ENCODE assay signal across 8 cellular contexts in the genomic region with DNA sequence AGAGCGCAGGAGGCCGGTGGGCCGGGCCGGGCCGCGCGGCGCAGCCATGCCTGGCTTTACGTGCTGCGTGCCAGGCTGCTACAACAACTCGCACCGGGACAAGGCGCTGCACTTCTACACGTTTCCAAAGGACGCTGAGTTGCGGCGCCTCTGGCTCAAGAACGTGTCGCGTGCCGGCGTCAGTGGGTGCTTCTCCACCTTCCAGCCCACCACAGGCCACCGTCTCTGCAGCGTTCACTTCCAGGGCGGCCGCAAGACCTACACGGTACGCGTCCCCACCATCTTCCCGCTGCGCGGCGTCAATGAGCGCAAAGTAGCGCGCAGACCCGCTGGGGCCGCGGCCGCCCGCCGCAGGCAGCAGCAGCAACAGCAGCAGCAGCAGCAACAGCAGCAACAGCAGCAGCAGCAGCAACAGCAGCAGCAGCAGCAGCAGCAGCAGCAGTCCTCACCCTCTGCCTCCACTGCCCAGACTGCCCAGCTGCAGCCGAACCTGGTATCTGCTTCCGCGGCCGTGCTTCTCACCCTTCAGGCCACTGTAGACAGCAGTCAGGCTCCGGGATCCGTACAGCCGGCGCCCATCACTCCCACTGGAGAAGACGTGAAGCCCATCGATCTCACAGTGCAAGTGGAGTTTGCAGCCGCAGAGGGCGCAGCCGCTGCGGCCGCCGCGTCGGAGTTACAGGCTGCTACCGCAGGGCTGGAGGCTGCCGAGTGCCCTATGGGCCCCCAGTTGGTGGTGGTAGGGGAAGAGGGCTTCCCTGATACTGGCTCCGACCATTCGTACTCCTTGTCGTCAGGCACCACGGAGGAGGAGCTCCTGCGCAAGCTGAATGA. TPM values are rescaled to one million over a fixed set of nuclear protein-coding genes. Genes with fewer than 3 reads are reported as not detected.
DNase-seq lines count a peak whose midpoint lies in the region; ATAC-seq and TF ChIP-seq lines count a peak whose summit lies in the region.

No MANE protein-coding gene starts in this region.

- H3K4me3 ChIP-seq in AG04449 (ENCODE audit: low read depth, low read length) (peak overlapping the region; percentile 97), tibial nerve (peak overlapping the region; percentile 51 to 100 (median 72))

- POLR2A ChIA-PET in AG04449 (lab: Yijun Ruan, JAX) = no interaction called here

- H3K4me1 ChIP-seq in tibial nerve = peaks cover 0 to 45% (median 40%) of the 10 kb centered on the region in 4 donors

- TF ChIP-seq EP300 in tibial nerve (IDR thresholded peaks at IDR 0.05) = no peak

- no peaks in the 10 kb centered on the region for H3K9me3 ChIP-seq in tibial nerve

- ATAC-seq in GM18511 (IDR thresholded peaks at IDR 0.05; ENCODE audit: unreplicated experiment) = peak; percentile 14
- peak; percentile 2 for ATAC-seq in HG03103 (IDR thresholded peaks at IDR 0.05; ENCODE audit: low read depth, unreplicated experiment)
- ATAC-seq in omental fat pad (ENCODE audit: low FRiP score) = peak; percentile 14

- CTCF ChIA-PET in AG04449 (lab: Yijun Ruan, JAX) = interaction anchor here (1.1 to 4.3 kb wide), 6 partner anchors 9 to 86 kb away, joined by 3 to 21 read pairs (median 6); partner anchors contain the start of gene NRN1L

- no peaks in the 10 kb centered on the region for H3K27me3 ChIP-seq in tibial nerve

- 0% methylated on average over 1 to 47 of the region's 67 CpGs for WGBS in tibial nerve, 2 donors

- no peaks in the 10 kb centered on the region for H3K36me3 ChIP-seq in tibial nerve

- peak overlapping the region; percentile 97 to 100 (median 99) for H3K27ac ChIP-seq in tibial nerve

- DNase-seq in AG04449 (ENCODE audit: low read depth, low spot score) (no peak), RKO (ENCODE audit: low spot score) (peak; percentile 73), germinal center (ENCODE audit: low spot score) (peak; percentile 49), omental fat pad (ENCODE audit: low spot score) (no peak), tibial nerve (ENCODE audit: low spot score in 2 of 2) (no peak)
- peak; percentile 68 for DNase-seq in activated naive CD4-positive, alpha-beta T cell treated with Interleukin-2 at 50 U/mL for 16 hours

- TF ChIP-seq CTCF in AG04449 (IDR thresholded peaks at IDR 0.05; ENCODE audit: insufficient read depth, low read length, missing control alignments) (peak; percentile 44), omental fat pad (IDR thresholded peaks at IDR 0.05) (no peak), tibial nerve (IDR thresholded peaks at IDR 0.05) (no peak)

- no peak for TF ChIP-seq POLR2A in tibial nerve (IDR thresholded peaks at IDR 0.05)

RNA-seq across cellular contexts. Expression of gene THAP11, which starts 0.6 kb away (rescaled TPM):
- total RNA-seq in omental fat pad (10 to 100 TPM; 37.4 to 61.6 (median 48.3) TPM), tibial nerve (10 to 100 TPM; 47.1 to 74.3 (median 60.9) TPM)

RNA-seq across cellular contexts. Expression of gene NUTF2, which starts 4.0 kb away (rescaled TPM):
- 100 to 1,000 TPM in 2 of 4 donors, 10 to 100 TPM in 2; 79.0 to 150 (median 110) TPM for total RNA-seq in omental fat pad
- 100 to 1,000 TPM in 2 of 4 donors, 10 to 100 TPM in 2; 54.4 to 137 (median 105) TPM for total RNA-seq in tibial nerve

RNA-seq across cellular contexts. Expression of gene CENPT, which starts 4.8 kb away (rescaled TPM):
- total RNA-seq in omental fat pad = 100 to 1,000 TPM in 1 of 4 donors, 10 to 100 TPM in 3; 22.9 to 135 (median 37.8) TPM
- 100 to 1,000 TPM in 1 of 4 donors, 10 to 100 TPM in 3; 51.3 to 101 (median 59.2) TPM for total RNA-seq in tibial nerve

RNA-seq across cellular contexts. Expression of gene EDC4, which starts 30.1 kb away (rescaled TPM):
- total RNA-seq in omental fat pad (10 to 100 TPM; 27.3 to 92.2 (median 43.0) TPM), tibial nerve (10 to 100 TPM; 36.7 to 62.4 (median 55.6) TPM)

RNA-seq across cellular contexts. Expression of gene TSNAXIP1, which starts 36.0 kb away (rescaled TPM):
- 1 to 10 TPM in 2 of 4 donors, under 1 TPM in 2; 0.60 to 1.9 (median 1.1) TPM for total RNA-seq in omental fat pad
- 1 to 10 TPM; 2.8 to 8.4 (median 4.0) TPM for total RNA-seq in tibial nerve

Comparison
In these comparisons a context has a peak if more than half of its experiments do, and no peak if none do; other contexts are left out.
1. DNase-seq: peak in RKO (single experiment), activated naive CD4-positive, alpha-beta T cell treated with Interleukin-2 at 50 U/mL for 16 hours (single experiment) and germinal center (single experiment); none in AG04449 (single experiment), omental fat pad (single experiment) and tibial nerve (0 of 2).
2. Peak in every context shown above with its lines, with median percentiles within 50 percentile points of each other: ATAC-seq.